ENCODE assay signal across 1 cellular context in genomic region chr10:86711237-86711956, GRCh38.
TF ChIP-seq lines count a peak whose summit lies in the region.

No MANE protein-coding gene starts in this region.

TF ChIP-seq in H1, 55 proteins besides CTCF, POLR2A, EP300 and RAD21:
- TF ChIP-seq MAFK (IDR thresholded peaks at IDR 0.05; ENCODE audit: low read depth, low read length) (no peak), SUZ12 (IDR thresholded peaks at IDR 0.05; ENCODE audit: low read length) (no peak), TBP (IDR thresholded peaks at IDR 0.05; ENCODE audit: low read depth, low read length) (no peak; the same call in 1 of the 2 replicates), CHD1 (IDR thresholded peaks at IDR 0.05; ENCODE audit: low read depth, low read length) (no peak), NRF1 (IDR thresholded peaks at IDR 0.05; ENCODE audit: low read depth, low read length) (no peak), NANOG (IDR thresholded peaks at IDR 0.05; ENCODE audit: insufficient read depth, low read depth, low read length, poor library complexity, severe bottlenecking) (no peak), CTBP2 (IDR thresholded peaks at IDR 0.05; ENCODE audit: borderline replicate concordance, insufficient read depth, insufficient read length, low read length) (no peak), GTF2F1 (IDR thresholded peaks at IDR 0.05; ENCODE audit: borderline replicate concordance, low read depth, low read length) (no peak), GABPA (IDR thresholded peaks at IDR 0.05; ENCODE audit: borderline replicate concordance, insufficient read depth, low read length) (peak; percentile 60; the same call in 1 of the 2 replicates), SIRT6 (IDR thresholded peaks at IDR 0.05; ENCODE audit: low read length) (no peak), RFX5 (IDR thresholded peaks at IDR 0.05; ENCODE audit: borderline replicate concordance, low read depth, low read length) (no peak), ASH2L (IDR thresholded peaks at IDR 0.05; ENCODE audit: low read length) (peak; percentile 7), ZNF274 (IDR thresholded peaks at IDR 0.05; ENCODE audit: borderline replicate concordance, extremely low read depth, low read length) (no peak), POLR2AphosphoS5 (IDR thresholded peaks at IDR 0.05; ENCODE audit: low read depth, low read length) (no peak), CHD2 (IDR thresholded peaks at IDR 0.05; ENCODE audit: low read length) (no peak), CBX8 (IDR thresholded peaks at IDR 0.05; ENCODE audit: borderline replicate concordance, low read depth, low read length) (no peak), SP4 (IDR thresholded peaks at IDR 0.05; ENCODE audit: low read length) (no peak), CBX5 (IDR thresholded peaks at IDR 0.05; ENCODE audit: low read depth, low read length) (no peak), TAF1 (IDR thresholded peaks at IDR 0.05; ENCODE audit: low read depth, low read length) (0 out of 2 replicates have a peak, but pooled peaks have one; percentile 35), SAP30 (IDR thresholded peaks at IDR 0.05; ENCODE audit: insufficient read depth, insufficient replicate concordance, low read length) (no peak), JUND (IDR thresholded peaks at IDR 0.05; ENCODE audit: low read length) (no peak), SRF (IDR thresholded peaks at IDR 0.05; ENCODE audit: low read depth, low read length) (no peak), SIX5 (IDR thresholded peaks at IDR 0.05; ENCODE audit: low read depth, low read length) (no peak), BRCA1 (IDR thresholded peaks at IDR 0.05; ENCODE audit: low read depth, low read length) (no peak), KDM1A (IDR thresholded peaks at IDR 0.05; ENCODE audit: borderline replicate concordance, low read length) (no peak), CEBPB (IDR thresholded peaks at IDR 0.05; ENCODE audit: low read depth, low read length) (no peak), SP2 (IDR thresholded peaks at IDR 0.05; ENCODE audit: low read length) (no peak), EGR1 (IDR thresholded peaks at IDR 0.05; ENCODE audit: borderline replicate concordance, low read depth, low read length) (no peak), FOSL1 (IDR thresholded peaks at IDR 0.05; ENCODE audit: insufficient read depth, low read depth, low read length) (no peak), HDAC6 (IDR thresholded peaks at IDR 0.05; ENCODE audit: low read depth, low read length) (no peak), RNF2 (IDR thresholded peaks at IDR 0.05; ENCODE audit: borderline replicate concordance, low read depth, low read length, missing control alignments, poor library complexity, severe bottlenecking) (no peak), JUN (IDR thresholded peaks at IDR 0.05; ENCODE audit: low read depth, low read length) (no peak), BCL11A (IDR thresholded peaks at IDR 0.05; ENCODE audit: low read depth in 2 of 2, low read length in 2 of 2) (no peak), YY1 (IDR thresholded peaks at IDR 0.05; ENCODE audit: low read depth, low read length) (no peak), TCF12 (IDR thresholded peaks at IDR 0.05; ENCODE audit: low read depth, low read length) (0 out of 2 replicates have a peak, but pooled peaks have one; percentile 13), RBBP5 (IDR thresholded peaks at IDR 0.05; ENCODE audit: borderline replicate concordance, low read depth, low read length) (no peak; the same call in none of the 2 replicates), EZH2 (IDR thresholded peaks at IDR 0.05; ENCODE audit: low read depth, low read length, severe bottlenecking) (no peak), KDM5A (IDR thresholded peaks at IDR 0.05; ENCODE audit: low read length) (no peak), KDM4A (IDR thresholded peaks at IDR 0.05; ENCODE audit: low read depth, low read length, severe bottlenecking) (peak; percentile 57), POU5F1 (IDR thresholded peaks at IDR 0.05; ENCODE audit: low read depth, low read length) (no peak), BACH1 (IDR thresholded peaks at IDR 0.05; ENCODE audit: low read length) (no peak), HDAC2 (IDR thresholded peaks at IDR 0.05; ENCODE audit: borderline replicate concordance in 1 of 2, low read depth in 2 of 2, low read length in 2 of 2) (no peak), TAF7 (optimal IDR thresholded peaks at IDR 0.05; ENCODE audit: borderline replicate concordance, low read depth, low read length) (no peak), PHF8 (conservative IDR thresholded peaks at IDR 0.05; ENCODE audit: low read depth, low read length) (peak; percentile 48), CREB1 (IDR thresholded peaks at IDR 0.05) (peak; percentile 19), SP1 (IDR thresholded peaks at IDR 0.05; ENCODE audit: low read depth, low read length) (no peak)
- TF ChIP-seq, protein P1, sequence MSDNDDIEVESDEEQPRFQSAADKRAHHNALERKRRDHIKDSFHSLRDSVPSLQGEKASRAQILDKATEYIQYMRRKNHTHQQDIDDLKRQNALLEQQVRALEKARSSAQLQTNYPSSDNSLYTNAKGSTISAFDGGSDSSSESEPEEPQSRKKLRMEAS (IDR thresholded peaks at IDR 0.05): 0 out of 2 replicates have a peak, but pooled peaks have one; percentile 52
- TF ChIP-seq, protein P2, sequence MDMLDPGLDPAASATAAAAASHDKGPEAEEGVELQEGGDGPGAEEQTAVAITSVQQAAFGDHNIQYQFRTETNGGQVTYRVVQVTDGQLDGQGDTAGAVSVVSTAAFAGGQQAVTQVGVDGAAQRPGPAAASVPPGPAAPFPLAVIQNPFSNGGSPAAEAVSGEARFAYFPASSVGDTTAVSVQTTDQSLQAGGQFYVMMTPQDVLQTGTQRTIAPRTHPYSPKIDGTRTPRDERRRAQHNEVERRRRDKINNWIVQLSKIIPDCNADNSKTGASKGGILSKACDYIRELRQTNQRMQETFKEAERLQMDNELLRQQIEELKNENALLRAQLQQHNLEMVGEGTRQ (IDR thresholded peaks at IDR 0.05; ENCODE audit: low read length): no peak
- TF ChIP-seq, protein P3, sequence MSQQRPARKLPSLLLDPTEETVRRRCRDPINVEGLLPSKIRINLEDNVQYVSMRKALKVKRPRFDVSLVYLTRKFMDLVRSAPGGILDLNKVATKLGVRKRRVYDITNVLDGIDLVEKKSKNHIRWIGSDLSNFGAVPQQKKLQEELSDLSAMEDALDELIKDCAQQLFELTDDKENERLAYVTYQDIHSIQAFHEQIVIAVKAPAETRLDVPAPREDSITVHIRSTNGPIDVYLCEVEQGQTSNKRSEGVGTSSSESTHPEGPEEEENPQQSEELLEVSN (IDR thresholded peaks at IDR 0.05): no peak
- TF ChIP-seq, protein P4, sequence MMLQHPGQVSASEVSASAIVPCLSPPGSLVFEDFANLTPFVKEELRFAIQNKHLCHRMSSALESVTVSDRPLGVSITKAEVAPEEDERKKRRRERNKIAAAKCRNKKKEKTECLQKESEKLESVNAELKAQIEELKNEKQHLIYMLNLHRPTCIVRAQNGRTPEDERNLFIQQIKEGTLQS (IDR thresholded peaks at IDR 0.05; ENCODE audit: insufficient read depth, low read depth, low read length): no peak
